7 cellular contexts compared by ENCODE assay signal in genomic region chr2:48419884-48420511, GRCh38. TPM values are rescaled to one million over a fixed set of nuclear protein-coding genes. Genes with fewer than 3 reads are reported as not detected.
DNase-seq lines count a peak whose midpoint lies in the region; ATAC-seq, FAIRE-seq and TF ChIP-seq lines count a peak whose summit lies in the region.

No MANE protein-coding gene starts in this region.

- H3K36me3 ChIP-seq in heart right ventricle (no peaks in the 10 kb centered on the region), gastrocnemius medialis (no peaks in the 10 kb centered on the region)

- H3K4me1 Mint-ChIP-seq in activated CD4-positive, alpha-beta memory T cell treated with anti-CD3 and anti-CD28 coated beads for 36 hours (ENCODE audit: low read depth) = peaks cover 33% of the 10 kb centered on the region

- no peak for TF ChIP-seq POLR2A in gastrocnemius medialis (IDR thresholded peaks at IDR 0.05)

- FAIRE-seq in RCC 7860 (lab: Jason Lieb, UNC) = no peak

- H3K27me3 ChIP-seq in heart right ventricle (no peaks in the 10 kb centered on the region), gastrocnemius medialis (no peaks in the 10 kb centered on the region)

- no peak for DNase-seq in activated CD4-positive, alpha-beta memory T cell treated with anti-CD3 and anti-CD28 coated beads for 36 hours
- DNase-seq in heart right ventricle (no peak), gastrocnemius medialis (no peak), GF-D8 (lab: John Stamatoyannopoulos, UW) (no peak), RCC 7860 (ENCODE audit: low spot score) (no peak)

- in situ Hi-C loops in gastrocnemius medialis (cut with MboI; ENCODE audit: low sequenced_read_pairs in 4 of 4) = loop anchor here in 2 of 4 donors (25.0 kb wide), 1 partner anchor 558 kb away; no protein-coding TSS in a partner anchor

- peak overlapping the region; percentile 51 for H3K27ac Mint-ChIP-seq in activated CD4-positive, alpha-beta memory T cell treated with anti-CD3 and anti-CD28 coated beads for 36 hours

- POLR2A ChIA-PET in activated CD4-positive, alpha-beta memory T cell treated with anti-CD3 and anti-CD28 coated beads for 36 hours (lab: Charles Lee) = no interaction called here

- H3K4me3 Mint-ChIP-seq in activated CD4-positive, alpha-beta memory T cell treated with anti-CD3 and anti-CD28 coated beads for 36 hours = no peak overlapping the region

- TF ChIP-seq CTCF in heart right ventricle (IDR thresholded peaks at IDR 0.05) (no peak), gastrocnemius medialis (IDR thresholded peaks at IDR 0.05 in 4 of 5, conservative IDR thresholded peaks at IDR 0.05 in 1 of 5) (no peak)

- 66 to 68% methylated on average over 23 of the region's 23 CpGs for WGBS in heart right ventricle, 2 donors

- intact Hi-C loops in activated CD4-positive, alpha-beta memory T cell treated with anti-CD3 and anti-CD28 coated beads for 36 hours (cut with micrococcal nuclease) = loop anchor here (1.0 to 5.0 kb wide), 5 partner anchors 63 to 514 kb away; partner anchors contain the start of gene FBXO11
- intact Hi-C loops in heart right ventricle (cut with DNase I) = loop anchor here in 7 of 10 donors (1.0 to 10.0 kb wide), 8 partner anchors 65 to 885 kb away; partner anchors contain the start of gene FBXO11 (in 1 of the 7)
- intact Hi-C loops in gastrocnemius medialis (cut with DNase I; ENCODE audit: low total_unique reads) = no loop called here

- CTCF ChIA-PET in activated CD4-positive, alpha-beta memory T cell treated with anti-CD3 and anti-CD28 coated beads for 36 hours (lab: Charles Lee) = interaction anchor here (0.7 to 1.3 kb wide), 6 partner anchors 11 to 513 kb away, joined by 3 to 6 read pairs (median 4); partner anchors contain the start of gene FBXO11

- ATAC-seq in HG03045 (IDR thresholded peaks at IDR 0.05; ENCODE audit: unreplicated experiment) (peak; percentile 3), heart right ventricle (peak; percentile 57 to 83 (median 74)), gastrocnemius medialis (peak; percentile 3 to 22), GM21825 (IDR thresholded peaks at IDR 0.05; ENCODE audit: unreplicated experiment) (no peak)

- peaks cover 6% of the 10 kb centered on the region for H3K27me3 Mint-ChIP-seq in activated CD4-positive, alpha-beta memory T cell treated with anti-CD3 and anti-CD28 coated beads for 36 hours

- no peaks in the 10 kb centered on the region for H3K9me3 Mint-ChIP-seq in activated CD4-positive, alpha-beta memory T cell treated with anti-CD3 and anti-CD28 coated beads for 36 hours

- H3K27ac ChIP-seq in heart right ventricle (peak overlapping the region in 9 of 10 donors; percentile 16 to 76 (median 44)), gastrocnemius medialis (no peak overlapping the region)

- H3K4me3 ChIP-seq in heart right ventricle (peak overlapping the region in 5 of 10 donors; percentile 8 to 32 (median 27)), gastrocnemius medialis (no peak overlapping the region)

- no peaks in the 10 kb centered on the region for H3K36me3 Mint-ChIP-seq in activated CD4-positive, alpha-beta memory T cell treated with anti-CD3 and anti-CD28 coated beads for 36 hours

- H3K9me3 ChIP-seq in heart right ventricle (no peaks in the 10 kb centered on the region), gastrocnemius medialis (no peaks in the 10 kb centered on the region)

- H3K4me1 ChIP-seq in heart right ventricle (peaks cover 12 to 35% (median 26%) of the 10 kb centered on the region in 9 donors), gastrocnemius medialis (peaks cover 3 to 6% of the 10 kb centered on the region in 2 donors)

RNA-seq across cellular contexts. Expression of gene PPP1R21, which starts 20.6 kb away (rescaled TPM):
- 10 to 100 TPM; 18.7 to 19.6 TPM for total RNA-seq in activated CD4-positive, alpha-beta memory T cell treated with anti-CD3 and anti-CD28 coated beads for 36 hours
- total RNA-seq in heart right ventricle = 10 to 100 TPM in 6 of 10 donors, 1 to 10 TPM in 4; 6.9 to 13.4 (median 10.4) TPM
- 10 to 100 TPM in 1 of 2 donors, 1 to 10 TPM in 1; 9.9 to 24.1 TPM for polyA plus RNA-seq in heart right ventricle
- 10 to 100 TPM in 2 of 4 donors, 1 to 10 TPM in 2; 7.5 to 13.5 (median 9.4) TPM for total RNA-seq in gastrocnemius medialis

Comparison
In these comparisons a context has a peak if more than half of its experiments do, and no peak if none do; other contexts are left out.
1. H3K27ac ChIP-seq: peak in heart right ventricle (9 of 10); none in gastrocnemius medialis (0 of 4).